Comparison of ENCODE assay signal across 1 cellular context in genomic region chr10:74021248-74022055, GRCh38.
TF ChIP-seq lines count a peak whose summit lies in the region.

No MANE protein-coding gene starts in this region.

TF ChIP-seq in K562, 482 proteins besides CTCF, POLR2A, EP300 and RAD21 (continued from another document and continues in another):
- TF ChIP-seq, protein P1, sequence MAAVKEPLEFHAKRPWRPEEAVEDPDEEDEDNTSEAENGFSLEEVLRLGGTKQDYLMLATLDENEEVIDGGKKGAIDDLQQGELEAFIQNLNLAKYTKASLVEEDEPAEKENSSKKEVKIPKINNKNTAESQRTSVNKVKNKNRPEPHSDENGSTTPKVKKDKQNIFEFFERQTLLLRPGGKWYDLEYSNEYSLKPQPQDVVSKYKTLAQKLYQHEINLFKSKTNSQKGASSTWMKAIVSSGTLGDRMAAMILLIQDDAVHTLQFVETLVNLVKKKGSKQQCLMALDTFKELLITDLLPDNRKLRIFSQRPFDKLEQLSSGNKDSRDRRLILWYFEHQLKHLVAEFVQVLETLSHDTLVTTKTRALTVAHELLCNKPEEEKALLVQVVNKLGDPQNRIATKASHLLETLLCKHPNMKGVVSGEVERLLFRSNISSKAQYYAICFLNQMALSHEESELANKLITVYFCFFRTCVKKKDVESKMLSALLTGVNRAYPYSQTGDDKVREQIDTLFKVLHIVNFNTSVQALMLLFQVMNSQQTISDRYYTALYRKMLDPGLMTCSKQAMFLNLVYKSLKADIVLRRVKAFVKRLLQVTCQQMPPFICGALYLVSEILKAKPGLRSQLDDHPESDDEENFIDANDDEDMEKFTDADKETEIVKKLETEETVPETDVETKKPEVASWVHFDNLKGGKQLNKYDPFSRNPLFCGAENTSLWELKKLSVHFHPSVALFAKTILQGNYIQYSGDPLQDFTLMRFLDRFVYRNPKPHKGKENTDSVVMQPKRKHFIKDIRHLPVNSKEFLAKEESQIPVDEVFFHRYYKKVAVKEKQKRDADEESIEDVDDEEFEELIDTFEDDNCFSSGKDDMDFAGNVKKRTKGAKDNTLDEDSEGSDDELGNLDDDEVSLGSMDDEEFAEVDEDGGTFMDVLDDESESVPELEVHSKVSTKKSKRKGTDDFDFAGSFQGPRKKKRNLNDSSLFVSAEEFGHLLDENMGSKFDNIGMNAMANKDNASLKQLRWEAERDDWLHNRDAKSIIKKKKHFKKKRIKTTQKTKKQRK (IDR thresholded peaks at IDR 0.05; ENCODE audit: borderline replicate concordance, low read depth, low read length): no peak
- TF ChIP-seq ZNF347 (CRISPR knock-in tag; IDR thresholded peaks at IDR 0.05; ENCODE audit: low read depth) (no peak), TCF7 (IDR thresholded peaks at IDR 0.05; ENCODE audit: borderline replicate concordance) (no peak), FOXK1 (CRISPR knock-in tag; IDR thresholded peaks at IDR 0.05; ENCODE audit: borderline replicate concordance) (no peak), ZKSCAN1 (IDR thresholded peaks at IDR 0.05; ENCODE audit: low read depth, low read length) (peak; percentile 84), COPS2 (conservative IDR thresholded peaks at IDR 0.05) (no peak), ILF3 (IDR thresholded peaks at IDR 0.05; ENCODE audit: borderline replicate concordance) (peak; percentile 84; the same call in 1 of the 2 replicates), ARID3A (IDR thresholded peaks at IDR 0.05; ENCODE audit: borderline replicate concordance, low read depth, low read length) (peak; percentile 98), RCOR1 (IDR thresholded peaks at IDR 0.05; ENCODE audit: borderline replicate concordance in 1 of 2, low read depth in 2 of 2, low read length in 2 of 2) (peak; percentile 53 to 58; a peak in 2 of 4 replicates), MITF (IDR thresholded peaks at IDR 0.05) (0 out of 2 replicates have a peak, but pooled peaks have one; percentile 16), IRF2 (CRISPR knock-in tag; IDR thresholded peaks at IDR 0.05) (no peak), CHD2 (IDR thresholded peaks at IDR 0.05; ENCODE audit: low read depth, low read length) (no peak), ZNF696 (CRISPR knock-in tag; conservative IDR thresholded peaks at IDR 0.05) (no peak), FOXJ2 (tag; IDR thresholded peaks at IDR 0.05) (peak; percentile 90), ZC3H11A (IDR thresholded peaks at IDR 0.05; ENCODE audit: low read depth, low read length) (no peak), SPI1 (IDR thresholded peaks at IDR 0.05; ENCODE audit: borderline replicate concordance, low read depth, low read length) (no peak), ZNF12 (CRISPR knock-in tag; IDR thresholded peaks at IDR 0.05) (no peak), NR3C1 (CRISPR knock-in tag; IDR thresholded peaks at IDR 0.05) (no peak), GATA2 (CRISPR knock-in tag; IDR thresholded peaks at IDR 0.05) (peak; percentile 71), NCOA1 (IDR thresholded peaks at IDR 0.05; ENCODE audit: low read depth) (peak; percentile 87), HDAC2 (IDR thresholded peaks at IDR 0.05) (peak; percentile 69; the same call in 1 of the 2 replicates), ATF7 (IDR thresholded peaks at IDR 0.05) (peak; percentile 87), LEF1 (IDR thresholded peaks at IDR 0.05) (peak; percentile 92), ZFP91 (CRISPR knock-in tag; IDR thresholded peaks at IDR 0.05) (no peak), BCL6 (CRISPR knock-in tag; IDR thresholded peaks at IDR 0.05) (no peak), BRD9 (IDR thresholded peaks at IDR 0.05; ENCODE audit: low read depth, partially characterized antibody) (peak; percentile 83), SMARCC2 (IDR thresholded peaks at IDR 0.05; ENCODE audit: low read depth) (peak; percentile 99), ZNF512 (tag; IDR thresholded peaks at IDR 0.05) (peak; percentile 59), CEBPB (tag; IDR thresholded peaks at IDR 0.05) (peak; percentile 99), NFXL1 (CRISPR knock-in tag; IDR thresholded peaks at IDR 0.05) (no peak), SREBF1 (IDR thresholded peaks at IDR 0.05; ENCODE audit: borderline replicate concordance, low read depth, low read length) (no peak), ZNF699 (CRISPR knock-in tag; IDR thresholded peaks at IDR 0.05; ENCODE audit: insufficient replicate concordance) (no peak), ZNF586 (CRISPR knock-in tag; conservative IDR thresholded peaks at IDR 0.05) (no peak), ZNF143 (CRISPR knock-in tag; IDR thresholded peaks at IDR 0.05) (no peak), ZNF280A (IDR thresholded peaks at IDR 0.05; ENCODE audit: low read depth, partially characterized antibody) (no peak), ZBTB1 (CRISPR knock-in tag; IDR thresholded peaks at IDR 0.05; ENCODE audit: borderline replicate concordance, low read depth) (no peak)
- TF ChIP-seq, protein P2, sequence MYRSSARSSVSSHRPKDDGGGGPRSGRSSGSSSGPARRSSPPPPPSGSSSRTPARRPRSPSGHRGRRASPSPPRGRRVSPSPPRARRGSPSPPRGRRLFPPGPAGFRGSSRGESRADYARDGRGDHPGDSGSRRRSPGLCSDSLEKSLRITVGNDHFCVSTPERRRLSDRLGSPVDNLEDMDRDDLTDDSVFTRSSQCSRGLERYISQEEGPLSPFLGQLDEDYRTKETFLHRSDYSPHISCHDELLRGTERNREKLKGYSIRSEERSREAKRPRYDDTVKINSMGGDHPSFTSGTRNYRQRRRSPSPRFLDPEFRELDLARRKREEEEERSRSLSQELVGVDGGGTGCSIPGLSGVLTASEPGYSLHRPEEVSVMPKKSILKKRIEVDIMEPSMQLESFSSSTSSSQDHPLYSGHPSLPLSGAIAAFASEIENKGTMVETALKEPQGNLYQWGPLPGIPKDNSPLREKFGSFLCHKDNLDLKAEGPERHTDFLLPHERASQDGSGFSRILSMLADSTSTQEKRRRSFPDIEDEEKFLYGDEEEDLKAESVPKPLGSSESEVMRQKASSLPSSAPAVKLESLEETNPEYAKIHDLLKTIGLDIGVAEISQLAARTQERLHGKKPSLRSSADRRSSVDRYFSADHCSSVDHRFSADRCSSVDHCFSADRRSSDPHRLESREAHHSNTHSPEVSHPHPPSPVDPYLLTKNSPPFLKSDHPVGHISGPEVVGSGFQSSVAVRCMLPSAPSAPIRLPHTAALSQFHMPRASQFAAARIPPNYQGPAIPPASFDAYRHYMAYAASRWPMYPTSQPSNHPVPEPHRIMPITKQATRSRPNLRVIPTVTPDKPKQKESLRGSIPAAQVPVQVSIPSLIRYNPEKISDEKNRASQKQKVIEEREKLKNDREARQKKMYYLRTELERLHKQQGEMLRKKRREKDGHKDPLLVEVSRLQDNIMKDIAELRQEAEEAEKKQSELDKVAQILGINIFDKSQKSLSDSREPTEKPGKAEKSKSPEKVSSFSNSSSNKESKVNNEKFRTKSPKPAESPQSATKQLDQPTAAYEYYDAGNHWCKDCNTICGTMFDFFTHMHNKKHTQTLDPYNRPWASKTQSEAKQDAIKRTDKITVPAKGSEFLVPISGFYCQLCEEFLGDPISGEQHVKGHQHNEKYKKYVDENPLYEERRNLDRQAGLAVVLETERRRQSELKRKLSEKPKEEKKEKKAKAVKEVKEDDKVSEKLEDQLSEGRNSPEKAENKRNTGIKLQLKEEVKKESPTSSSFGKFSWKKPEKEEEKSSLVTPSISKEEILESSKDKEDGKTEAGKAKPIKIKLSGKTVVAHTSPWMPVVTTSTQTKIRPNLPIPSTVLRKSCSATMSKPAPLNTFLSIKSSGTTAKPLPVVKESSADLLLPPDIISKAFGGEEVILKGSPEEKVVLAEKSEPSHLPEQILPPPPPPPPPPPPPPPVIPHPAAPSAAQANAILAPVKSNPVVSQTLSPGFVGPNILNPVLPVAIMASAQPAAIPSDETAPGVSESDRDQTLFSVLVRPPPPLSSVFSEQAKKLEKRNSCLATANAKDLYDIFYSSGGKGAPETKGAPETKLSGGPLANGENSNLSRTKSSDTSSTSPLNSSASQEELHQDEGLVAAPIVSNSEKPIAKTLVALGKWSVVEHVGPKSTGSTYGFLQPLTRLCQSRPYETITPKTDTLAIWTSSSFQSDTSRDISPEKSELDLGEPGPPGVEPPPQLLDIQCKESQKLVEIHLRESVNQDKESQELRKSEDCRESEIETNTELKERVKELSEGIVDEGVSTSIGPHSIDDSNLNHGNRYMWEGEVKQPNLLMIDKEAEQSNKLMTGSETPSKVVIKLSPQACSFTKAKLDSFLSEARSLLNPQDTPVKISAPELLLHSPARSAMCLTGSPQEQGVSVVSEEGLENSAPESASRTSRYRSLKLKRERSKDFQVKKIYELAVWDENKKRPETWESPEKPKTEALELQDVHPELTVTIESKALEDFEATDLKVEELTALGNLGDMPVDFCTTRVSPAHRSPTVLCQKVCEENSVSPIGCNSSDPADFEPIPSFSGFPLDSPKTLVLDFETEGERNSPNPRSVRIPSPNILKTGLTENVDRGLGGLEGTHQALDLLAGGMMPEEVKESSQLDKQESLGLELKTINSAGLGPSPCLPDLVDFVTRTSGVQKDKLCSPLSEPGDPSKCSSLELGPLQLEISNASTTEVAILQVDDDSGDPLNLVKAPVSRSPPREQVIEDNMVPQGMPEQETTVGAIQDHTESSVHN (IDR thresholded peaks at IDR 0.05; ENCODE audit: borderline replicate concordance in 1 of 2, low read depth in 1 of 2): peak in 1 of 2 experiments; percentile 87; a peak in 3 of 4 replicates
- TF ChIP-seq, protein P3, sequence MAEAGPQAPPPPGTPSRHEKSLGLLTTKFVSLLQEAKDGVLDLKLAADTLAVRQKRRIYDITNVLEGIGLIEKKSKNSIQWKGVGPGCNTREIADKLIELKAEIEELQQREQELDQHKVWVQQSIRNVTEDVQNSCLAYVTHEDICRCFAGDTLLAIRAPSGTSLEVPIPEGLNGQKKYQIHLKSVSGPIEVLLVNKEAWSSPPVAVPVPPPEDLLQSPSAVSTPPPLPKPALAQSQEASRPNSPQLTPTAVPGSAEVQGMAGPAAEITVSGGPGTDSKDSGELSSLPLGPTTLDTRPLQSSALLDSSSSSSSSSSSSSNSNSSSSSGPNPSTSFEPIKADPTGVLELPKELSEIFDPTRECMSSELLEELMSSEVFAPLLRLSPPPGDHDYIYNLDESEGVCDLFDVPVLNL (CRISPR knock-in tag; IDR thresholded peaks at IDR 0.05; ENCODE audit: low read depth): no peak
